Comparison of ENCODE assay signal across 8 cellular contexts in genomic region chr15:55279746-55280351, GRCh38. TPM values are rescaled to one million over a fixed set of nuclear protein-coding genes. Genes with fewer than 3 reads are reported as not detected.
DNase-seq lines count a peak whose midpoint lies in the region; ATAC-seq and TF ChIP-seq lines count a peak whose summit lies in the region.

No MANE protein-coding gene starts in this region.

- H3K4me1 ChIP-seq in A673 (ENCODE audit: insufficient read depth, low read length, poor library complexity, severe bottlenecking) = no peaks in the 10 kb centered on the region

- peaks cover 93% of the 10 kb centered on the region for H3K4me1 Mint-ChIP-seq in activated CD8-positive, alpha-beta T cell treated with anti-CD3 and anti-CD28 coated beads, Interleukin-2, amount 10 ng/mL, durations not matched to agents 7 days and 5 days (ENCODE audit: low read depth)
- peaks cover 100% of the 10 kb centered on the region for H3K4me1 Mint-ChIP-seq in stimulated activated naive CD8-positive, alpha-beta T cell treated with anti-CD3 and anti-CD28 coated beads, Interleukin-15, Interleukin-2, amounts not matched to agents 100 ng/mL and 50 ng/mL, for 24 hours (ENCODE audit: low read depth)

- H3K27me3 ChIP-seq in A673 (replicated peaks; ENCODE audit: insufficient read depth, low read depth, low read length, poor library complexity) = no peaks in the 10 kb centered on the region

- no peak for TF ChIP-seq CTCF in A673 (conservative IDR thresholded peaks at IDR 0.05; ENCODE audit: low read depth, low read length)

- peak overlapping the region; percentile 59 for H3K27ac ChIP-seq in KOPT-K1 (ENCODE audit: low read depth, low read length, poor library complexity, severe bottlenecking)
- no peak overlapping the region for H3K27ac ChIP-seq in A673 (ENCODE audit: low read depth, low read length, poor library complexity, severe bottlenecking)

- ATAC-seq in GM21723 (IDR thresholded peaks at IDR 0.05; ENCODE audit: unreplicated experiment) = peak; percentile 86
- peak; percentile 79 for ATAC-seq in activated CD8-positive, alpha-beta T cell treated with anti-CD3 and anti-CD28 coated beads, Interleukin-2, amount 10 ng/mL, durations not matched to agents 7 days and 5 days
- ATAC-seq in Right ventricle myocardium inferior = no peak

- H3K36me3 ChIP-seq in KOPT-K1 (ENCODE audit: insufficient read depth, low read length) (no peaks in the 10 kb centered on the region), A673 (ENCODE audit: insufficient read depth, low read length, poor library complexity, severe bottlenecking) (no peaks in the 10 kb centered on the region)

- H3K27me3 Mint-ChIP-seq in activated CD8-positive, alpha-beta T cell treated with anti-CD3 and anti-CD28 coated beads, Interleukin-2, amount 10 ng/mL, durations not matched to agents 7 days and 5 days (ENCODE audit: low read depth) = no peaks in the 10 kb centered on the region
- no peaks in the 10 kb centered on the region for H3K27me3 Mint-ChIP-seq in stimulated activated naive CD8-positive, alpha-beta T cell treated with anti-CD3 and anti-CD28 coated beads, Interleukin-15, Interleukin-2, amounts not matched to agents 100 ng/mL and 50 ng/mL, for 24 hours

- H3K9me3 ChIP-seq in KOPT-K1 (ENCODE audit: insufficient read depth, low read length, poor library complexity, severe bottlenecking) (no peaks in the 10 kb centered on the region), A673 (ENCODE audit: low read depth, low read length, poor library complexity, severe bottlenecking) (no peaks in the 10 kb centered on the region)

- no peak overlapping the region for H3K4me3 ChIP-seq in A673 (ENCODE audit: low read depth, low read length, poor library complexity, severe bottlenecking)

- DNase-seq in ELR (ENCODE audit: low read depth) = peak; percentile 94
- DNase-seq in activated CD8-positive, alpha-beta T cell treated with anti-CD3 and anti-CD28 coated beads, Interleukin-2, amount 10 ng/mL, durations not matched to agents 7 days and 5 days = peak; percentile 66
- DNase-seq in glomerular visceral epithelial cell (ENCODE audit: extremely low spot score) = peak; percentile 81
- no peak for DNase-seq in A673 (ENCODE audit: low spot score)
- DNase-seq in Right ventricle myocardium inferior (ENCODE audit: missing footprints) = no peak

- POLR2A ChIA-PET in activated CD8-positive, alpha-beta T cell treated with anti-CD3 and anti-CD28 coated beads, Interleukin-2, amount 10 ng/mL, durations not matched to agents 7 days and 5 days (lab: Charles Lee) = interaction anchor here (0.6 to 4.2 kb wide), 4 partner anchors 8 to 59 kb away, joined by 3 to 24 read pairs (median 8); partner anchors contain the start of genes PIGB and PIGBOS1
- POLR2A ChIA-PET in A673 (lab: Charles Lee; ENCODE audit: low non-redundant PET) = no interaction called here

- CTCF ChIA-PET in activated CD8-positive, alpha-beta T cell treated with anti-CD3 and anti-CD28 coated beads, Interleukin-2, amount 10 ng/mL, durations not matched to agents 7 days and 5 days (lab: Charles Lee) = interaction anchor here (1.0 to 1.5 kb wide), 3 partner anchors 11 to 62 kb away, joined by 3 to 4 read pairs (median 4); no protein-coding TSS in a partner anchor
- CTCF ChIA-PET in A673 (lab: Charles Lee) = no interaction called here

- no peaks in the 10 kb centered on the region for H3K9me3 Mint-ChIP-seq in activated CD8-positive, alpha-beta T cell treated with anti-CD3 and anti-CD28 coated beads, Interleukin-2, amount 10 ng/mL, durations not matched to agents 7 days and 5 days (ENCODE audit: insufficient read depth)
- H3K9me3 Mint-ChIP-seq in stimulated activated naive CD8-positive, alpha-beta T cell treated with anti-CD3 and anti-CD28 coated beads, Interleukin-15, Interleukin-2, amounts not matched to agents 100 ng/mL and 50 ng/mL, for 24 hours = no peaks in the 10 kb centered on the region

- H3K27ac Mint-ChIP-seq in activated CD8-positive, alpha-beta T cell treated with anti-CD3 and anti-CD28 coated beads, Interleukin-2, amount 10 ng/mL, durations not matched to agents 7 days and 5 days = peak overlapping the region; percentile 97
- peak overlapping the region; percentile 92 for H3K27ac Mint-ChIP-seq in stimulated activated naive CD8-positive, alpha-beta T cell treated with anti-CD3 and anti-CD28 coated beads, Interleukin-15, Interleukin-2, amounts not matched to agents 100 ng/mL and 50 ng/mL, for 24 hours

- peak overlapping the region; percentile 57 for H3K4me3 Mint-ChIP-seq in activated CD8-positive, alpha-beta T cell treated with anti-CD3 and anti-CD28 coated beads, Interleukin-2, amount 10 ng/mL, durations not matched to agents 7 days and 5 days
- H3K4me3 Mint-ChIP-seq in stimulated activated naive CD8-positive, alpha-beta T cell treated with anti-CD3 and anti-CD28 coated beads, Interleukin-15, Interleukin-2, amounts not matched to agents 100 ng/mL and 50 ng/mL, for 24 hours = peak overlapping the region; percentile 69

- no TSS peak for BruUV-seq in A673 (replicated peaks; lab: Mats Ljungman, UMichigan)

- peaks cover 67% of the 10 kb centered on the region for H3K36me3 Mint-ChIP-seq in activated CD8-positive, alpha-beta T cell treated with anti-CD3 and anti-CD28 coated beads, Interleukin-2, amount 10 ng/mL, durations not matched to agents 7 days and 5 days (ENCODE audit: low read depth)
- peaks cover 57% of the 10 kb centered on the region for H3K36me3 Mint-ChIP-seq in stimulated activated naive CD8-positive, alpha-beta T cell treated with anti-CD3 and anti-CD28 coated beads, Interleukin-15, Interleukin-2, amounts not matched to agents 100 ng/mL and 50 ng/mL, for 24 hours (ENCODE audit: low read depth)

- intact Hi-C loops in A673 (cut with micrococcal nuclease; ENCODE audit: unreplicated experiment) (no loop called here), Right ventricle myocardium inferior (cut with DNase I) (no loop called here)

RNA-seq across cellular contexts. Expression of gene RAB27A, which starts 9.8 kb away (rescaled TPM):
- 100 to 1,000 TPM; 102 to 105 TPM for total RNA-seq in activated CD8-positive, alpha-beta T cell treated with anti-CD3 and anti-CD28 coated beads, Interleukin-2, amount 10 ng/mL, durations not matched to agents 7 days and 5 days
- total RNA-seq in A673 (2021) (1.7 and 1.8 TPM in 2 replicates), Right ventricle myocardium inferior (6.1 TPM)

RNA-seq across cellular contexts. Expression of gene PIGBOS1, which starts 39.1 kb away (rescaled TPM):
- 10 to 100 TPM in 1 of 2 experiments, 1 to 10 TPM in 1; 8.9 to 12.2 TPM for total RNA-seq in activated CD8-positive, alpha-beta T cell treated with anti-CD3 and anti-CD28 coated beads, Interleukin-2, amount 10 ng/mL, durations not matched to agents 7 days and 5 days
- total RNA-seq in A673 (2021) (13.3 and 14.3 TPM in 2 replicates), Right ventricle myocardium inferior (7.0 TPM)

RNA-seq across cellular contexts. Expression of gene PIGB, which starts 39.2 kb away (rescaled TPM):
- 10 to 100 TPM; 16.4 to 23.7 TPM for total RNA-seq in activated CD8-positive, alpha-beta T cell treated with anti-CD3 and anti-CD28 coated beads, Interleukin-2, amount 10 ng/mL, durations not matched to agents 7 days and 5 days
- total RNA-seq in A673 (2021) (8.3 and 9.6 TPM in 2 replicates), Right ventricle myocardium inferior (3.2 TPM)

Comparison
In these comparisons a context has a peak if more than half of its experiments do, and no peak if none do; other contexts are left out.
1. DNase-seq: peak in ELR (single experiment), activated CD8-positive, alpha-beta T cell treated with anti-CD3 and anti-CD28 coated beads, Interleukin-2, amount 10 ng/mL, durations not matched to agents 7 days and 5 days (single experiment) and glomerular visceral epithelial cell (single experiment); none in A673 (single experiment) and Right ventricle myocardium inferior (single experiment).
2. RNA of gene RAB27A, which starts 9.8 kb away (total RNA-seq): 102 to 105 TPM in activated CD8-positive, alpha-beta T cell treated with anti-CD3 and anti-CD28 coated beads, Interleukin-2, amount 10 ng/mL, durations not matched to agents 7 days and 5 days; 6.1 TPM in Right ventricle myocardium inferior (single experiment) and 1.7 to 1.8 TPM in A673; every median in the first group is over 10 times any median in the second.